In the genomic region with DNA sequence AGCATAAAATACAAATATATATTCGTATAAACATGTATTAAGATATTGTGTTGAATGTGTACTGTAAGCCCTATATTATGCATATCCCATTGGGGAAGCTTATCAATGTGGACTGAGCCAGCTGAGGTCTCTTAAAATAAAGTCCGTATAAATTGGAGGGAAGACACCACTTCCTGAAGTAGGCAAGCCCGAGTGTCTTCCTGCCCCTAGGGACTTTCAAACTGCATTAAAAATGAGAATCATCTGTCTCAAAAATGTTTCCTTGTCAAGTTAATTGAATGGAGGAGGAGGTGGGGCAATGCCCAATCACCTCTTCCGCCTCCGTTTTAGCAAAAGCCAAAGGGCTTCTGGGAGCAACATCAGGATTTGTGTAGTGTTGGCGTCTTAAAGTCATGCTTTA, we compare ENCODE assay signal across 23 cellular contexts.
DNase-seq lines count a peak whose midpoint lies in the region; ATAC-seq and TF ChIP-seq lines count a peak whose summit lies in the region.
"Had no signal": no experiment of that assay in that cellular context is flagged by ENCODE, and none has a peak within 500 bp of the region (broad histone marks: within the 10 kb centered on the region; RNA-seq: fewer than 3 reads in every experiment).

No MANE protein-coding gene starts in this region.

- no peak for TF ChIP-seq CTCF in activated B cell treated with CpG ODN at 0.5 μM for 24 hours (IDR thresholded peaks at IDR 0.05)
- no peak for TF ChIP-seq CTCF in type B pancreatic cell (conservative IDR thresholded peaks at IDR 0.05)

- POLR2A ChIA-PET in activated B cell treated with CpG ODN at 0.5 μM for 24 hours (lab: Charles Lee): interaction anchor here (1.6 to 1.7 kb wide), 2 partner anchors 138 to 209 kb away, joined by 5 to 6 read pairs; no protein-coding TSS in a partner anchor

- no peaks in the 10 kb centered on the region for H3K9me3 Mint-ChIP-seq in activated naive CD4-positive, alpha-beta T cell treated with anti-CD3 and anti-CD28 coated beads, Interleukin-2, amount 10 ng/mL, durations not matched to agents 7 days and 5 days
- H3K9me3 Mint-ChIP-seq in activated naive CD4-positive, alpha-beta T cell treated with anti-CD3 and anti-CD28 coated beads for 36 hours: no peaks in the 10 kb centered on the region
- no peaks in the 10 kb centered on the region for H3K9me3 Mint-ChIP-seq in activated B cell treated with CpG ODN at 0.5 μM for 24 hours
- H3K9me3 Mint-ChIP-seq in type B pancreatic cell: no peaks in the 10 kb centered on the region
- H3K9me3 Mint-ChIP-seq: activated CD4-positive, alpha-beta memory T cell treated with anti-CD3 and anti-CD28 coated beads for 36 hours had no signal

- peaks cover 4% of the 10 kb centered on the region for H3K36me3 Mint-ChIP-seq in activated naive CD4-positive, alpha-beta T cell treated with anti-CD3 and anti-CD28 coated beads, Interleukin-2, amount 10 ng/mL, durations not matched to agents 7 days and 5 days
- H3K36me3 Mint-ChIP-seq in activated naive CD4-positive, alpha-beta T cell treated with anti-CD3 and anti-CD28 coated beads for 36 hours (ENCODE audit: low read depth): no peaks in the 10 kb centered on the region
- H3K36me3 Mint-ChIP-seq in activated B cell treated with CpG ODN at 0.5 μM for 24 hours (ENCODE audit: low read depth) (no peaks in the 10 kb centered on the region), type B pancreatic cell (no peaks in the 10 kb centered on the region)
- H3K36me3 Mint-ChIP-seq: activated CD4-positive, alpha-beta memory T cell treated with anti-CD3 and anti-CD28 coated beads for 36 hours had no signal

- no peaks in the 10 kb centered on the region for H3K27me3 Mint-ChIP-seq in activated naive CD4-positive, alpha-beta T cell treated with anti-CD3 and anti-CD28 coated beads, Interleukin-2, amount 10 ng/mL, durations not matched to agents 7 days and 5 days
- no peaks in the 10 kb centered on the region for H3K27me3 Mint-ChIP-seq in activated naive CD4-positive, alpha-beta T cell treated with anti-CD3 and anti-CD28 coated beads for 36 hours (ENCODE audit: low read depth)
- H3K27me3 Mint-ChIP-seq in activated B cell treated with CpG ODN at 0.5 μM for 24 hours (no peaks in the 10 kb centered on the region), type B pancreatic cell (peaks cover 21% of the 10 kb centered on the region)
- H3K27me3 Mint-ChIP-seq: activated CD4-positive, alpha-beta memory T cell treated with anti-CD3 and anti-CD28 coated beads for 36 hours had no signal

- CTCF ChIA-PET in activated naive CD4-positive, alpha-beta T cell treated with anti-CD3 and anti-CD28 coated beads, Interleukin-2, amount 10 ng/mL, durations not matched to agents 7 days and 5 days (lab: Charles Lee): no interaction called here
- CTCF ChIA-PET in activated naive CD4-positive, alpha-beta T cell treated with anti-CD3 and anti-CD28 coated beads for 36 hours (lab: Charles Lee): no interaction called here
- CTCF ChIA-PET in activated B cell treated with CpG ODN at 0.5 μM for 24 hours (lab: Charles Lee): no interaction called here

- H3K4me3 Mint-ChIP-seq in activated naive CD4-positive, alpha-beta T cell treated with anti-CD3 and anti-CD28 coated beads, Interleukin-2, amount 10 ng/mL, durations not matched to agents 7 days and 5 days: no peak overlapping the region
- H3K4me3 Mint-ChIP-seq in activated naive CD4-positive, alpha-beta T cell treated with anti-CD3 and anti-CD28 coated beads for 36 hours: no peak overlapping the region
- H3K4me3 Mint-ChIP-seq in activated B cell treated with CpG ODN at 0.5 μM for 24 hours (peak overlapping the region; percentile 58), type B pancreatic cell (no peak overlapping the region)
- H3K4me3 Mint-ChIP-seq: activated CD4-positive, alpha-beta memory T cell treated with anti-CD3 and anti-CD28 coated beads for 36 hours had no signal

- peak overlapping the region; percentile 72 for H3K27ac Mint-ChIP-seq in activated naive CD4-positive, alpha-beta T cell treated with anti-CD3 and anti-CD28 coated beads, Interleukin-2, amount 10 ng/mL, durations not matched to agents 7 days and 5 days
- H3K27ac Mint-ChIP-seq in activated naive CD4-positive, alpha-beta T cell treated with anti-CD3 and anti-CD28 coated beads for 36 hours: no peak overlapping the region
- peak overlapping the region; percentile 69 for H3K27ac Mint-ChIP-seq in activated B cell treated with CpG ODN at 0.5 μM for 24 hours
- H3K27ac Mint-ChIP-seq in type B pancreatic cell: peak overlapping the region; percentile 41
- H3K27ac Mint-ChIP-seq: activated CD4-positive, alpha-beta memory T cell treated with anti-CD3 and anti-CD28 coated beads for 36 hours had no signal

- ATAC-seq in activated B cell treated with CpG ODN at 0.5 μM for 24 hours (ENCODE audit: low read depth) (no peak), HG02973 (IDR thresholded peaks at IDR 0.05; ENCODE audit: unreplicated experiment) (no peak), HG03442 (IDR thresholded peaks at IDR 0.05; ENCODE audit: unreplicated experiment) (no peak)

- intact Hi-C loops in activated naive CD4-positive, alpha-beta T cell treated with anti-CD3 and anti-CD28 coated beads for 36 hours (cut with micrococcal nuclease): loop anchor here (2.0 kb wide), 1 partner anchor 29 kb away; no protein-coding TSS in a partner anchor
- intact Hi-C loops in activated B cell treated with CpG ODN at 0.5 μM for 24 hours (cut with micrococcal nuclease): loop anchor here (1.0 to 5.0 kb wide), 5 partner anchors 21 to 207 kb away; a partner anchor contains a TSS

- H3K4me1 Mint-ChIP-seq in activated naive CD4-positive, alpha-beta T cell treated with anti-CD3 and anti-CD28 coated beads, Interleukin-2, amount 10 ng/mL, durations not matched to agents 7 days and 5 days: peaks cover 25% of the 10 kb centered on the region
- H3K4me1 Mint-ChIP-seq in activated naive CD4-positive, alpha-beta T cell treated with anti-CD3 and anti-CD28 coated beads for 36 hours (ENCODE audit: low read depth): peaks cover 25% of the 10 kb centered on the region
- H3K4me1 Mint-ChIP-seq in activated B cell treated with CpG ODN at 0.5 μM for 24 hours (peaks cover 47% of the 10 kb centered on the region), type B pancreatic cell (ENCODE audit: unreplicated experiment) (peaks cover 44% of the 10 kb centered on the region)

- no peak for DNase-seq in activated naive CD4-positive, alpha-beta T cell treated with anti-CD3 and anti-CD28 coated beads, Interleukin-2, amount 10 ng/mL, durations not matched to agents 7 days and 5 days
- no peak for DNase-seq in activated naive CD4-positive, alpha-beta T cell treated with anti-CD3 and anti-CD28 coated beads for 36 hours
- DNase-seq in Kasumi-1 (lab: John Stamatoyannopoulos, UW) (peak; percentile 49 to 50), activated B cell treated with CpG ODN at 0.5 μM for 24 hours (no peak), type B pancreatic cell (ENCODE audit: extremely low spot score, unreplicated experiment) (no peak), UCSD-AML1 (lab: John Stamatoyannopoulos, UW; ENCODE audit: unreplicated experiment) (no peak)
- DNase-seq: activated CD4-positive, alpha-beta memory T cell treated with anti-CD3 and anti-CD28 coated beads for 36 hours; activated naive CD4-positive, alpha-beta T cell treated with Interleukin-2 at 50 U/mL for 16 hours; activated T-cell treated with anti-CD3 and anti-CD28 coated beads, Interleukin-2, amount 50 U/mL, for 1 hour; BE2C; central memory CD4-positive, alpha-beta T cell; DMS 273 treated with DMSO at 0.1 percent for 48 hours; dorsolateral prefrontal cortex; hippocampal formation; NCI-H1105 treated with DMSO at 0.1 percent for 48 hours; NCI-H2081 treated with DMSO at 0.1 percent for 48 hours; NCI-H446 treated with DMSO at 0.1 percent for 48 hours; occipital lobe; retina; uterus; WERI-Rb-1 had no signal

Comparison
In these comparisons a context has a peak if more than half of its experiments do, and no peak if none do; other contexts are left out.
1. DNase-seq: peak in Kasumi-1 (2 of 2); none in activated naive CD4-positive, alpha-beta T cell treated with anti-CD3 and anti-CD28 coated beads, Interleukin-2, amount 10 ng/mL, durations not matched to agents 7 days and 5 days (single experiment), activated naive CD4-positive, alpha-beta T cell treated with anti-CD3 and anti-CD28 coated beads for 36 hours (single experiment), activated B cell treated with CpG ODN at 0.5 μM for 24 hours (single experiment), type B pancreatic cell (single experiment) and UCSD-AML1 (single experiment).